Comparison of ENCODE assay signal across 8 cellular contexts in genomic region chr12:104494137-104494815, GRCh38. TPM values are rescaled to one million over a fixed set of nuclear protein-coding genes. Genes with fewer than 3 reads are reported as not detected.
DNase-seq lines count a peak whose midpoint lies in the region; ATAC-seq, FAIRE-seq and TF ChIP-seq lines count a peak whose summit lies in the region.

No MANE protein-coding gene starts in this region.

- H3K36me3 ChIP-seq in BLaER1 treated with 17β-estradiol and CSF1 and Interleukin-3, amounts not matched to agents 10 nM and 100 nM: peaks cover 0 to 66% (median 35%) of the 10 kb centered on the region in 11 experiments; a peak in 17 of 22 replicates
- H3K36me3 ChIP-seq in kidney (ENCODE audit: control insufficient read depth in 1 of 2, insufficient read depth in 2 of 2, low read length in 2 of 2): no peaks in the 10 kb centered on the region

- H3K9me3 Mint-ChIP-seq in activated T-cell treated with anti-CD3 and anti-CD28 coated beads, Interleukin-2, amount 50 U/mL, for 4 hours: no peaks in the 10 kb centered on the region

- no peaks in the 10 kb centered on the region for H3K9me3 ChIP-seq in BLaER1 treated with 17β-estradiol and CSF1 and Interleukin-3, amounts not matched to agents 10 nM and 100 nM (replicated peaks in 1 of 11)
- H3K9me3 ChIP-seq in kidney (ENCODE audit: control insufficient read depth in 1 of 2, low read length in 2 of 2): no peaks in the 10 kb centered on the region

- FAIRE-seq in kidney (lab: Jason Lieb, UNC): no peak

- H3K4me1 ChIP-seq in BLaER1 treated with 17β-estradiol and CSF1 and Interleukin-3, amounts not matched to agents 10 nM and 100 nM: peaks cover 83 to 100% (median 93%) of the 10 kb centered on the region in 10 experiments
- no peaks in the 10 kb centered on the region for H3K4me1 ChIP-seq in kidney (ENCODE audit: control insufficient read depth in 1 of 2, insufficient read depth in 1 of 2, low read depth in 1 of 2, low read length in 2 of 2)

- intact Hi-C loops in kidney (cut with DNase I): no loop called here

- ATAC-seq in HG03039 (IDR thresholded peaks at IDR 0.05; ENCODE audit: unreplicated experiment): peak; percentile 55
- peak; percentile 78 to 79 for ATAC-seq in activated T-cell treated with anti-CD3 and anti-CD28 coated beads, Interleukin-2, amount 50 U/mL, for 4 hours

- peaks cover 89% of the 10 kb centered on the region for H3K4me1 Mint-ChIP-seq in activated T-cell treated with anti-CD3 and anti-CD28 coated beads, Interleukin-2, amount 50 U/mL, for 4 hours (ENCODE audit: low read depth)

- H3K27ac ChIP-seq in BLaER1 treated with 17β-estradiol and CSF1 and Interleukin-3, amounts not matched to agents 10 nM and 100 nM: peak overlapping the region; percentile 36 to 73 (median 59); a peak in 21 of 22 replicates
- H3K27ac ChIP-seq in kidney (ENCODE audit: low read depth in 2 of 2, low read length in 2 of 2): no peak overlapping the region

- no peak for TF ChIP-seq CTCF in kidney (IDR thresholded peaks at IDR 0.05; ENCODE audit: borderline replicate concordance, extremely low read depth, insufficient read depth)

- peak overlapping the region; percentile 51 to 87 (median 68) for H3K4me2 ChIP-seq in BLaER1 treated with 17β-estradiol and CSF1 and Interleukin-3, amounts not matched to agents 10 nM and 100 nM

- H3K4me3 ChIP-seq in BLaER1 treated with 17β-estradiol and CSF1 and Interleukin-3, amounts not matched to agents 10 nM and 100 nM: no peak overlapping the region
- no peak overlapping the region for H3K4me3 ChIP-seq in kidney (ENCODE audit: low read length in 2 of 2)

- H3K27me3 Mint-ChIP-seq in activated T-cell treated with anti-CD3 and anti-CD28 coated beads, Interleukin-2, amount 50 U/mL, for 4 hours (ENCODE audit: low read depth): no peaks in the 10 kb centered on the region

- H3K9ac ChIP-seq in BLaER1 treated with 17β-estradiol and CSF1 and Interleukin-3, amounts not matched to agents 10 nM and 100 nM: peak overlapping the region; percentile 17 to 64 (median 43); a peak in 17 of 22 replicates
- no peak overlapping the region for H3K9ac ChIP-seq in kidney (ENCODE audit: low read length in 2 of 2)

- H3K4me3 Mint-ChIP-seq in activated T-cell treated with anti-CD3 and anti-CD28 coated beads, Interleukin-2, amount 50 U/mL, for 4 hours: peak overlapping the region; percentile 57

- peaks cover 10% of the 10 kb centered on the region for H3K36me3 Mint-ChIP-seq in activated T-cell treated with anti-CD3 and anti-CD28 coated beads, Interleukin-2, amount 50 U/mL, for 4 hours (ENCODE audit: insufficient read depth)

- peak; percentile 72 for DNase-seq in activated T-cell treated with anti-CD3 and anti-CD28 coated beads, Interleukin-2, amount 50 U/mL, for 4 hours
- DNase-seq in iris pigment epithelial cell (ENCODE audit: low read depth): peak; percentile 91
- DNase-seq in stimulated activated naive CD4-positive, alpha-beta T cell (lab: John Stamatoyannopoulos, UW): peak in 4 of 6 experiments; percentile 6 to 25 (median 22)
- DNase-seq in SW480 (ENCODE audit: low spot score): no peak
- no peak for DNase-seq in pons (ENCODE audit: low spot score)
- DNase-seq in kidney: no peak

- no peaks in the 10 kb centered on the region for H3K27me3 ChIP-seq in BLaER1 treated with 17β-estradiol and CSF1 and Interleukin-3, amounts not matched to agents 10 nM and 100 nM

- peaks cover 33 to 99% (median 81%) of the 10 kb centered on the region in 11 experiments; a peak in 21 of 22 replicates for H4K20me1 ChIP-seq in BLaER1 treated with 17β-estradiol and CSF1 and Interleukin-3, amounts not matched to agents 10 nM and 100 nM

RNA-seq across cellular contexts. Expression of gene CHST11, which starts 37.5 kb away (rescaled TPM):
- 10 to 100 TPM; 40.5 to 70.7 (median 61.7) TPM for total RNA-seq in activated T-cell treated with anti-CD3 and anti-CD28 coated beads, Interleukin-2, amount 50 U/mL, for 4 hours
- 23.3 TPM for total RNA-seq in kidney
- 2.0 TPM for polyA plus RNA-seq in kidney (ENCODE audit: insufficient read depth, low read depth, low replicate concordance)

Comparison
In these comparisons a context has a peak if more than half of its experiments do, and no peak if none do; other contexts are left out.
1. H3K27ac ChIP-seq: peak in BLaER1 treated with 17β-estradiol and CSF1 and Interleukin-3, amounts not matched to agents 10 nM and 100 nM (11 of 11); none in kidney (0 of 2).
2. H3K9ac ChIP-seq: peak in BLaER1 treated with 17β-estradiol and CSF1 and Interleukin-3, amounts not matched to agents 10 nM and 100 nM (11 of 11); none in kidney (0 of 2).
3. DNase-seq: peak in activated T-cell treated with anti-CD3 and anti-CD28 coated beads, Interleukin-2, amount 50 U/mL, for 4 hours (single experiment), iris pigment epithelial cell (single experiment) and stimulated activated naive CD4-positive, alpha-beta T cell (4 of 6); none in SW480 (single experiment), pons (single experiment) and kidney (single experiment).